In the genomic region with DNA sequence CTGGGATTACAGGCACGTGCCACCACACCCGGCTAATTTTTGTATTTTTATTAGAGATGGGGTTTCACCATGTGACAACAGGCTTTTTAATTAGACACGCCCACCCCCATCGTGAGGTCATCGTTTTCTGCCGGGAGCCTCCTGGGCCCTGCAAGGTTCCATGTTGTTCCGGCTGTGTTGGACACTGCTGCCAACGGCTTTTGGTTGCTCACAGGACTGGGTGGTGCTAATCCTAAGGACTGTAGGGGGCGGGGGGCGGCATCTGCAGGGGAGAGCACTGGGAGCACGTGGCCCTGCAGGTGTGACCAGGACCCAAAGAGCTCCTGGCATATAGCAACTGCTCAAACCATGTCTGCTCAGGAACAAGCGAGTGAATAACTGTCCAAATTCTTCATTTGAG, we compare ENCODE assay signal across 11 cellular contexts.
"Had no signal": no experiment of that assay in that cellular context is flagged by ENCODE, and none has a peak within 500 bp of the region (broad histone marks: within the 10 kb centered on the region; RNA-seq: fewer than 3 reads in every experiment).

No MANE protein-coding gene starts in this region.

- H3K4me2 ChIP-seq: GM23338 had no signal

- FAIRE-seq: H1, H54 had no signal

- H3K27ac ChIP-seq: GM23248 had no signal

- H3K4me3 Mint-ChIP-seq: GM23338, H9, HFFc6 had no signal

- H3K9ac ChIP-seq: GM23248 had no signal

- H3K4me3 ChIP-seq: GM23248, GM23338, HAP-1 had no signal

- H3K27ac Mint-ChIP-seq: GM23338, H9, HFFc6 had no signal

- DNase-seq: GM23248, GOT3, H7, H9, HCEC 1CT, HFFc6 had no signal

- H2AFZ ChIP-seq: GM23248, GM23338 had no signal

- H3K9me3 Mint-ChIP-seq: H9, HFFc6 had no signal

- H3K9me3 ChIP-seq: HAP-1 had no signal

- ATAC-seq: GM23338, HCT116 had no signal

- H3K4me1 ChIP-seq: HAP-1 had no signal

- H3K36me3 ChIP-seq: HAP-1 had no signal
